ENCODE assay signal across 1 cellular context in genomic region chr2:85110991-85111560, GRCh38.
TF ChIP-seq lines count a peak whose summit lies in the region.

No MANE protein-coding gene starts in this region.

TF ChIP-seq in IMR-90, 13 proteins besides CTCF, POLR2A, EP300 and RAD21 (continued from another document):
- TF ChIP-seq ELK1 (IDR thresholded peaks at IDR 0.05; ENCODE audit: borderline replicate concordance, low read depth, low read length) = no peak
- TF ChIP-seq RFX5 (IDR thresholded peaks at IDR 0.05; ENCODE audit: low read depth, low read length) = no peak
- TF ChIP-seq SMC3 (IDR thresholded peaks at IDR 0.05; ENCODE audit: low read depth, low read length) = no peak
- no peak for TF ChIP-seq BHLHE40 (IDR thresholded peaks at IDR 0.05; ENCODE audit: low read depth, low read length)
- no peak for TF ChIP-seq MXI1 (IDR thresholded peaks at IDR 0.05; ENCODE audit: borderline replicate concordance, low read depth, low read length)
- TF ChIP-seq NFE2L2 (IDR thresholded peaks at IDR 0.05; ENCODE audit: low read depth, low read length) = no peak
- TF ChIP-seq MAZ (IDR thresholded peaks at IDR 0.05; ENCODE audit: borderline replicate concordance, low read depth, low read length) = no peak
- no peak for TF ChIP-seq CHD1 (IDR thresholded peaks at IDR 0.05; ENCODE audit: low read depth, low read length)
